Comparison of ENCODE assay signal across 18 cellular contexts in the genomic region with DNA sequence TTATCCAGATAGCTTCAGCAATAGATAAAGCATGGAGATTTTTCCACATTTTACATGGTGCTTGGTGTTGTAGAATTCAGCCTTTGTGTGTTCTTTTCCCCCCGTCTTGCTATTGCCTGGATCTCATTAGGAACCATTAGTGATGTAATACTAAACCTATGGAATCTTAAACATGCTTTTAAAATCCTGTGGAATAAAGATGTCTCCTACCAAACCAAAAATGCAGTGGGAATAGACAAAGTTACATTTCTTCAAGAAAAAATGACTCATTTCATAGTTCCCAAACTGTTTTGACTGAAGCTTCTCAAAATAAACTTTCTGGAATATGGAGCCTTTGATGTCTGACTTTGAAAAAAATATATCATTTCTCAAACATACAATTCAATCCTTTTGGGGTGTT. TPM values are rescaled to one million over a fixed set of nuclear protein-coding genes. Genes with fewer than 3 reads are reported as not detected.
DNase-seq lines count a peak whose midpoint lies in the region; ATAC-seq and TF ChIP-seq lines count a peak whose summit lies in the region.
"Had no signal": no experiment of that assay in that cellular context is flagged by ENCODE, and none has a peak within 500 bp of the region (broad histone marks: within the 10 kb centered on the region; RNA-seq: fewer than 3 reads in every experiment).

No MANE protein-coding gene starts in this region.

- H3K4me3 Mint-ChIP-seq in neural progenitor cell (no peak overlapping the region), Calu3 (ENCODE audit: low read depth, unreplicated experiment) (no peak overlapping the region)
- H3K4me3 Mint-ChIP-seq: activated CD4-positive, alpha-beta T cell treated with anti-CD3 and anti-CD28 coated beads for 36 hours; activated naive CD4-positive, alpha-beta T cell treated with anti-CD3 and anti-CD28 coated beads, Interleukin-2, amount 50 U/mL, for 24 hours; naive B cell; stimulated activated effector memory CD8-positive, alpha-beta T cell treated with anti-CD3 and anti-CD28 coated beads, Interleukin-12 subunit alpha, Interleukin-12 subunit beta, amount 100 ng/mL, for 72 hours had no signal

- H3K4me1 ChIP-seq in skeletal muscle satellite cell (ENCODE audit: control insufficient read depth, insufficient read depth, low read length), result peaks cover 50% of the 10 kb centered on the region
- no peaks in the 10 kb centered on the region for H3K4me1 ChIP-seq in neural progenitor cell
- H3K4me1 ChIP-seq: left lung had no signal

- H3K9ac ChIP-seq in skeletal muscle satellite cell (ENCODE audit: low read depth, low read length) (peak overlapping the region; percentile 41), neural progenitor cell (no peak overlapping the region)

- CTCF ChIA-PET in Calu3 (lab: Charles Lee), result no interaction called here

- H3K36me3 Mint-ChIP-seq in neural progenitor cell, result no peaks in the 10 kb centered on the region
- no peaks in the 10 kb centered on the region for H3K36me3 Mint-ChIP-seq in Calu3 (ENCODE audit: insufficient read depth, unreplicated experiment)
- H3K36me3 Mint-ChIP-seq: naive B cell; stimulated activated effector memory CD8-positive, alpha-beta T cell treated with anti-CD3 and anti-CD28 coated beads, Interleukin-12 subunit alpha, Interleukin-12 subunit beta, amount 100 ng/mL, for 72 hours had no signal

- TF ChIP-seq CTCF in astrocyte of the cerebellum (IDR thresholded peaks at IDR 0.05; ENCODE audit: low read depth, low read length, missing control alignments), result no peak
- TF ChIP-seq CTCF in fibroblast of villous mesenchyme (IDR thresholded peaks at IDR 0.05; ENCODE audit: insufficient read depth, low read depth, low read length), result no peak
- no peak for TF ChIP-seq CTCF in neural progenitor cell (IDR thresholded peaks at IDR 0.05)
- TF ChIP-seq CTCF in Calu3 (IDR thresholded peaks at IDR 0.05; ENCODE audit: unreplicated experiment), result no peak

- H3K36me3 ChIP-seq in skeletal muscle satellite cell (ENCODE audit: insufficient read depth, low read length) (peaks cover 13% of the 10 kb centered on the region), neural progenitor cell (no peaks in the 10 kb centered on the region)
- H3K36me3 ChIP-seq: left lung, vagina had no signal

- in situ Hi-C loops in astrocyte of the cerebellum (cut with HindIII; ENCODE audit: low sequenced_read_pairs), result no loop called here

- peak overlapping the region; percentile 17 for H3K4me2 ChIP-seq in skeletal muscle satellite cell (ENCODE audit: low read length)
- no peak overlapping the region for H3K4me2 ChIP-seq in neural progenitor cell

- no peaks in the 10 kb centered on the region for H3K27me3 ChIP-seq in skeletal muscle satellite cell (ENCODE audit: control insufficient read depth, insufficient read depth, low read length)
- no peaks in the 10 kb centered on the region for H3K27me3 ChIP-seq in neural progenitor cell
- H3K27me3 ChIP-seq: left lung, vagina had no signal

- H3F3A ChIP-seq in neural progenitor cell (ENCODE audit: low read depth), result no peaks in the 10 kb centered on the region

- BruUV-seq in Calu3 (replicated peaks; lab: Mats Ljungman, UMichigan), result no TSS peak

- H3K9me3 Mint-ChIP-seq in neural progenitor cell (no peaks in the 10 kb centered on the region), Calu3 (ENCODE audit: low read depth, unreplicated experiment) (no peaks in the 10 kb centered on the region)
- H3K9me3 Mint-ChIP-seq: activated naive CD4-positive, alpha-beta T cell treated with anti-CD3 and anti-CD28 coated beads, Interleukin-2, amount 50 U/mL, for 24 hours; naive B cell; stimulated activated effector memory CD8-positive, alpha-beta T cell treated with anti-CD3 and anti-CD28 coated beads, Interleukin-12 subunit alpha, Interleukin-12 subunit beta, amount 100 ng/mL, for 72 hours had no signal

- H3K27ac Mint-ChIP-seq in neural progenitor cell (no peak overlapping the region), Calu3 (ENCODE audit: unreplicated experiment) (no peak overlapping the region)
- H3K27ac Mint-ChIP-seq: activated CD4-positive, alpha-beta T cell treated with anti-CD3 and anti-CD28 coated beads for 36 hours; activated naive CD4-positive, alpha-beta T cell treated with anti-CD3 and anti-CD28 coated beads, Interleukin-2, amount 50 U/mL, for 24 hours; naive B cell; stimulated activated effector memory CD8-positive, alpha-beta T cell treated with anti-CD3 and anti-CD28 coated beads, Interleukin-12 subunit alpha, Interleukin-12 subunit beta, amount 100 ng/mL, for 72 hours had no signal

- H3K4me1 Mint-ChIP-seq in neural progenitor cell (peaks cover 2% of the 10 kb centered on the region), Calu3 (ENCODE audit: low read depth, unreplicated experiment) (no peaks in the 10 kb centered on the region)
- H3K4me1 Mint-ChIP-seq: activated CD4-positive, alpha-beta T cell treated with anti-CD3 and anti-CD28 coated beads for 36 hours; activated naive CD4-positive, alpha-beta T cell treated with anti-CD3 and anti-CD28 coated beads, Interleukin-2, amount 50 U/mL, for 24 hours; naive B cell; stimulated activated effector memory CD8-positive, alpha-beta T cell treated with anti-CD3 and anti-CD28 coated beads, Interleukin-12 subunit alpha, Interleukin-12 subunit beta, amount 100 ng/mL, for 72 hours had no signal

- H3K9me3 ChIP-seq in skeletal muscle satellite cell (replicated peaks; ENCODE audit: low read length), result no peaks in the 10 kb centered on the region
- H3K9me3 ChIP-seq in neural progenitor cell (ENCODE audit: low read depth), result no peaks in the 10 kb centered on the region
- H3K9me3 ChIP-seq: left lung, vagina had no signal

- no peaks in the 10 kb centered on the region for H4K20me1 ChIP-seq in neural progenitor cell (ENCODE audit: low read depth)

- intact Hi-C loops in Calu3 (cut with micrococcal nuclease; ENCODE audit: unreplicated experiment), result no loop called here

- no peak overlapping the region for H3K4me3 ChIP-seq in astrocyte of the cerebellum (ENCODE audit: low read depth, low read length)
- H3K4me3 ChIP-seq in fibroblast of villous mesenchyme (ENCODE audit: low read depth, low read length), result no peak overlapping the region
- H3K4me3 ChIP-seq in skeletal muscle satellite cell (ENCODE audit: low read length), result no peak overlapping the region
- no peak overlapping the region for H3K4me3 ChIP-seq in neural progenitor cell
- H3K4me3 ChIP-seq: left lung, vagina had no signal

- ATAC-seq in GM18519 (IDR thresholded peaks at IDR 0.05; ENCODE audit: low FRiP score, unreplicated experiment), result no peak
- ATAC-seq: activated CD4-positive, alpha-beta T cell treated with anti-CD3 and anti-CD28 coated beads for 36 hours; left lung; right cardiac atrium; stimulated activated effector memory CD8-positive, alpha-beta T cell treated with anti-CD3 and anti-CD28 coated beads, Interleukin-12 subunit alpha, Interleukin-12 subunit beta, amount 100 ng/mL, for 72 hours had no signal

- peak; percentile 29 for DNase-seq in ELR (ENCODE audit: low read depth)
- DNase-seq in astrocyte of the cerebellum (ENCODE audit: low read depth), result peak; percentile 66
- peak; percentile 91 for DNase-seq in fibroblast of villous mesenchyme (ENCODE audit: low read depth)
- no peak for DNase-seq in neural progenitor cell (ENCODE audit: low spot score)
- no peak for DNase-seq in Calu3
- no peak for DNase-seq in stimulated activated CD4-positive, alpha-beta T cell treated with anti-CD3 and anti-CD28 coated beads, Interleukin-1b, Interleukin-23, amount 100 ng/mL, for 48 hours
- DNase-seq: activated CD4-positive, alpha-beta T cell treated with anti-CD3 and anti-CD28 coated beads for 36 hours; central memory CD4-positive, alpha-beta T cell; left lung; naive B cell; NCI-H1048; right cardiac atrium had no signal

- H3K79me2 ChIP-seq in neural progenitor cell (ENCODE audit: low read depth), result no peaks in the 10 kb centered on the region

- no peak overlapping the region for H3K27ac ChIP-seq in neural progenitor cell
- H3K27ac ChIP-seq: RWPE1, vagina had no signal

- no peak overlapping the region for H2AFZ ChIP-seq in neural progenitor cell (replicated peaks)

- no peaks in the 10 kb centered on the region for H3K27me3 Mint-ChIP-seq in neural progenitor cell (ENCODE audit: insufficient read depth, low read depth)
- H3K27me3 Mint-ChIP-seq in Calu3 (ENCODE audit: unreplicated experiment), result no peaks in the 10 kb centered on the region
- H3K27me3 Mint-ChIP-seq: activated CD4-positive, alpha-beta T cell treated with anti-CD3 and anti-CD28 coated beads for 36 hours; activated naive CD4-positive, alpha-beta T cell treated with anti-CD3 and anti-CD28 coated beads, Interleukin-2, amount 50 U/mL, for 24 hours had no signal

RNA-seq across cellular contexts. Expression of gene CALD1, which starts 44.0 kb away (rescaled TPM):
- total RNA-seq in fibroblast of villous mesenchyme, result 1,676 and 3,507 TPM in 2 replicates
- 101 and 103 TPM in 2 replicates for total RNA-seq in skeletal muscle satellite cell (2012; rRNA removed)
- 90.2 and 118 TPM in 2 replicates for total RNA-seq in neural progenitor cell (ENCODE audit: low replicate concordance)
- total RNA-seq in Calu3 (2022), result 5.5 and 9.3 TPM in 2 replicates

Comparison
In these comparisons a context has a peak if more than half of its experiments do, and no peak if none do; other contexts are left out.
1. DNase-seq: peak in ELR (single experiment), astrocyte of the cerebellum (single experiment) and fibroblast of villous mesenchyme (single experiment); none in neural progenitor cell (single experiment), Calu3 (single experiment) and stimulated activated CD4-positive, alpha-beta T cell treated with anti-CD3 and anti-CD28 coated beads, Interleukin-1b, Interleukin-23, amount 100 ng/mL, for 48 hours (single experiment).
2. RNA of gene CALD1, which starts 44.0 kb away (total RNA-seq): 1,676 to 3,507 TPM in fibroblast of villous mesenchyme; 90.2 to 118 TPM in neural progenitor cell and 5.5 to 9.3 TPM in Calu3; every median in the first group is over 10 times any median in the second.